ENCODE assay signal across 18 cellular contexts in genomic region chr20:57175397-57176010, GRCh38.
DNase-seq lines count a peak whose midpoint lies in the region; ATAC-seq and TF ChIP-seq lines count a peak whose summit lies in the region.
"Had no signal": no experiment of that assay in that cellular context is flagged by ENCODE, and none has a peak within 500 bp of the region (broad histone marks: within the 10 kb centered on the region; RNA-seq: fewer than 3 reads in every experiment).

No MANE protein-coding gene starts in this region.

- no peak overlapping the region for H3K4me3 Mint-ChIP-seq in central memory CD8-positive, alpha-beta T cell
- H3K4me3 Mint-ChIP-seq: activated naive CD4-positive, alpha-beta T cell treated with anti-CD3 and anti-CD28 coated beads for 36 hours; B cell; endodermal cell; T-cell had no signal

- H3K36me3 Mint-ChIP-seq in central memory CD8-positive, alpha-beta T cell (ENCODE audit: insufficient read depth): peaks cover 5% of the 10 kb centered on the region
- H3K36me3 Mint-ChIP-seq: T-cell had no signal

- no peaks in the 10 kb centered on the region for H3K4me1 Mint-ChIP-seq in central memory CD8-positive, alpha-beta T cell
- H3K4me1 Mint-ChIP-seq: B cell, T-cell had no signal

- peak; percentile 54 for ATAC-seq in GM18907 (IDR thresholded peaks at IDR 0.05; ENCODE audit: unreplicated experiment)
- peak; percentile 45 for ATAC-seq in HG02885 (IDR thresholded peaks at IDR 0.05; ENCODE audit: poor library complexity, unreplicated experiment)
- no peak for ATAC-seq in central memory CD8-positive, alpha-beta T cell (replicated peaks; ENCODE audit: extremely low read depth, poor library complexity, severe bottlenecking)
- no peak for ATAC-seq in GM19324 (IDR thresholded peaks at IDR 0.05; ENCODE audit: low FRiP score, unreplicated experiment)
- ATAC-seq: T-cell had no signal

- peak overlapping the region; percentile 85 for H3K27ac Mint-ChIP-seq in central memory CD8-positive, alpha-beta T cell (ENCODE audit: low read depth)
- H3K27ac Mint-ChIP-seq: activated naive CD4-positive, alpha-beta T cell treated with anti-CD3 and anti-CD28 coated beads for 36 hours; B cell; endodermal cell; T-cell had no signal

- H3K4me3 ChIP-seq in GM12865 (ENCODE audit: low read depth, low read length): no peak overlapping the region
- H3K4me3 ChIP-seq: lung, thoracic aorta had no signal

- no peak for TF ChIP-seq CTCF in GM12865 (IDR thresholded peaks at IDR 0.05; ENCODE audit: insufficient read depth, low read depth, low read length, missing control alignments)

- H3K9me3 Mint-ChIP-seq in central memory CD8-positive, alpha-beta T cell: no peaks in the 10 kb centered on the region
- H3K9me3 Mint-ChIP-seq: activated naive CD4-positive, alpha-beta T cell treated with anti-CD3 and anti-CD28 coated beads for 36 hours; endodermal cell; T-cell had no signal

- DNase-seq in GM12865 (ENCODE audit: low read depth) (peak; percentile 65), NCI-H526 (lab: John Stamatoyannopoulos, UW) (no peak), pons (ENCODE audit: low spot score) (no peak)
- no peak for DNase-seq in central memory CD8-positive, alpha-beta T cell (ENCODE audit: low spot score in 2 of 2)
- DNase-seq: activated naive CD4-positive, alpha-beta T cell treated with anti-CD3 and anti-CD28 coated beads for 36 hours; endodermal cell; islet precursor cell; Kasumi-1; NCI-H146; NCI-H226; stimulated activated CD4-positive, alpha-beta T cell treated with anti-CD3 and anti-CD28 coated beads, Interleukin-2, amount 100 ng/mL, for 48 hours; T-cell had no signal

- H3K27me3 Mint-ChIP-seq in central memory CD8-positive, alpha-beta T cell: peaks cover 46% of the 10 kb centered on the region

Comparison
In these comparisons a context has a peak if more than half of its experiments do, and no peak if none do; other contexts are left out.
1. ATAC-seq: peak in GM18907 (single experiment) and HG02885 (single experiment); none in central memory CD8-positive, alpha-beta T cell (single experiment) and GM19324 (single experiment).